1 cellular context compared by ENCODE assay signal in genomic region chr3:15069441-15069840, GRCh38.
TF ChIP-seq lines count a peak whose summit lies in the region.

No MANE protein-coding gene starts in this region.

TF ChIP-seq in GM12878, 131 proteins besides CTCF, POLR2A, EP300 and RAD21:
- TF ChIP-seq RAD51 (IDR thresholded peaks at IDR 0.05) (no peak), YY1 (IDR thresholded peaks at IDR 0.05; ENCODE audit: low read depth, low read length) (no peak), CEBPB (IDR thresholded peaks at IDR 0.05; ENCODE audit: borderline replicate concordance in 1 of 2, low read depth in 2 of 2, low read length in 2 of 2) (no peak), MXI1 (IDR thresholded peaks at IDR 0.05; ENCODE audit: low read depth, low read length) (no peak), PBX3 (IDR thresholded peaks at IDR 0.05; ENCODE audit: insufficient replicate concordance, low read depth, low read length) (no peak)
TF ChIP-seq in GM12878: peak in this region for 0.
